In the genomic region with DNA sequence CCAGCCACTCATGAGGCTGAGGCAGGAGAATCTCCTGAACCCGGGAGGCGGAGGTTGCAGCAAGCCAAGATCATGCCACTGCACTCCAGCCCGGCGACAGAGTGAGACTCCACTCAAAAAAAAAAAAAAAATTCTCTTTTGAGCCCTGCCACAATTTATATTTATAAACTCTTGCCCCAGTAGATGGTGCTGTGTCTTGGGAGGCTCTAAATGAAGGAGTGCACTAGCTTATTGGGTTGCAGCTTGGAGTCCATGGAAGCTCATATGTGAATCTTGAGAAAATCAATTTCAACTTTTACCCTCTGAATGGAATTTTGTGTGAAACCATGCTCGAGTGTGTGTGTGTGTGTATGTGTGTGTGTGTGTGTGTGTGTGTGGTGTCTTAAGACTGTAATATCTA, we compare ENCODE assay signal across 15 cellular contexts.
"Had no signal": no experiment of that assay in that cellular context is flagged by ENCODE, and none has a peak within 500 bp of the region (broad histone marks: within the 10 kb centered on the region; RNA-seq: fewer than 3 reads in every experiment).

No MANE protein-coding gene starts in this region.

- H3K27me3 ChIP-seq: right lobe of liver, upper lobe of left lung had no signal

- DNase-seq: activated effector memory CD4-positive, alpha-beta T cell treated with Interleukin-2 at 50 U/mL for 16 hours; activated T-cell treated with anti-CD3 and anti-CD28 coated beads, Interleukin-2, amount 50 U/mL, for 24 hours; amniotic stem cell; effector memory CD8-positive, alpha-beta T cell; hypothalamus; immature natural killer cell; left colon; natural killer cell; occipital lobe; right lobe of liver; stimulated activated CD4-positive, alpha-beta T cell treated with anti-CD3 and anti-CD28 coated beads, Interleukin-2, amount 100 ng/mL, for 24 hours; stimulated activated naive CD4-positive, alpha-beta T cell; upper lobe of left lung had no signal

- H3K36me3 ChIP-seq: prostate gland, right lobe of liver, upper lobe of left lung had no signal

- H3K9me3 ChIP-seq: prostate gland, right lobe of liver, upper lobe of left lung had no signal

- H3K4me3 ChIP-seq: prostate gland, right lobe of liver, upper lobe of left lung had no signal

- ATAC-seq: activated CD4-positive, CD25-positive, alpha-beta regulatory T cell treated with anti-CD3 and anti-CD28 coated beads, Interleukin-2, amount 50 U/mL, for 24 hours; effector memory CD8-positive, alpha-beta T cell; left colon; natural killer cell; right lobe of liver had no signal

- H3K27ac ChIP-seq: prostate gland, right lobe of liver, upper lobe of left lung had no signal

- H3K4me1 ChIP-seq: prostate gland, right lobe of liver, upper lobe of left lung had no signal
